In genomic region chr3:110625126-110625798, GRCh38 we compare ENCODE assay signal across 1 cellular context.
TF ChIP-seq lines count a peak whose summit lies in the region.

No MANE protein-coding gene starts in this region.

TF ChIP-seq in GM23338, 12 proteins besides CTCF, POLR2A, EP300 and RAD21 (continued from another document):
- TF ChIP-seq ZNF462 (CRISPR knock-in tag; IDR thresholded peaks at IDR 0.05) (no peak), EZH2 (IDR thresholded peaks at IDR 0.05; ENCODE audit: low read depth, unreplicated experiment) (no peak), REST (IDR thresholded peaks at IDR 0.05; ENCODE audit: unreplicated experiment) (no peak)
TF ChIP-seq in GM23338: peak in this region for 0.
